ENCODE assay signal across 10 cellular contexts in the genomic region with DNA sequence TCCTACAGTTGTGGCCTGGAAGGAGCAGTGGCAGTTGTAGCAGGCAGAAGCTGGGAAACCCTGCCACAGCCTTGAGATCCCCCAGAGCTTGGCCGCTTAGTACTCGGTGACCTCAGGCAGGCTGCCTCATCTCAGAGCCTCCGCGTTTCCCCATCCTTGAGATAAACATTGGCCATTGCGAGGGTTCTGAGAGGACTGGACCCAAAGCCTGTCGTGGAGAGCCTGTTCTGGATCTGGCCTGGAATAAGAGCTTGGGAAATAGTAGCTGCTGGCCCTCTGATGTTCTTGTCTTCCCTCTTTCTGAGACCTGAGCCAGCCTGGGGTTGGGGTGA. TPM values are rescaled to one million over a fixed set of nuclear protein-coding genes. Genes with fewer than 3 reads are reported as not detected.
A peak's percentile ranks its signal among the peaks of the same experiment; 100 is the strongest.
DNase-seq lines count a peak whose midpoint lies in the region; ATAC-seq lines count a peak whose summit lies in the region.
"Had no signal": no experiment of that assay in that cellular context is flagged by ENCODE, and none has a peak within 500 bp of the region (broad histone marks: within the 10 kb centered on the region; RNA-seq: fewer than 3 reads in every experiment).

No MANE protein-coding gene starts in this region.

- no peak overlapping the region for H3K27ac Mint-ChIP-seq in activated naive CD8-positive, alpha-beta T cell treated with anti-CD3 and anti-CD28 coated beads for 36 hours
- peak overlapping the region; percentile 93 for H3K27ac Mint-ChIP-seq in stimulated activated effector memory CD8-positive, alpha-beta T cell treated with anti-CD3 and anti-CD28 coated beads, Interleukin-12 subunit alpha, Interleukin-12 subunit beta, amount 100 ng/mL, for 72 hours

- no peak overlapping the region for H3K9ac ChIP-seq in HUES48 (ENCODE audit: low read depth, low read length)
- H3K9ac ChIP-seq in iPS-15b (ENCODE audit: low read depth, low read length): peak overlapping the region; percentile 24

- peaks cover 3% of the 10 kb centered on the region for H3K36me3 Mint-ChIP-seq in activated naive CD8-positive, alpha-beta T cell treated with anti-CD3 and anti-CD28 coated beads for 36 hours
- H3K36me3 Mint-ChIP-seq in stimulated activated effector memory CD8-positive, alpha-beta T cell treated with anti-CD3 and anti-CD28 coated beads, Interleukin-12 subunit alpha, Interleukin-12 subunit beta, amount 100 ng/mL, for 72 hours: peaks cover 28% of the 10 kb centered on the region

- peak overlapping the region; percentile 98 for H3K4me3 Mint-ChIP-seq in activated naive CD8-positive, alpha-beta T cell treated with anti-CD3 and anti-CD28 coated beads for 36 hours
- peak overlapping the region; percentile 94 for H3K4me3 Mint-ChIP-seq in stimulated activated effector memory CD8-positive, alpha-beta T cell treated with anti-CD3 and anti-CD28 coated beads, Interleukin-12 subunit alpha, Interleukin-12 subunit beta, amount 100 ng/mL, for 72 hours

- H3K4me1 ChIP-seq in HUES48 (ENCODE audit: control insufficient read depth, insufficient read depth, low read length): no peaks in the 10 kb centered on the region
- no peaks in the 10 kb centered on the region for H3K4me1 ChIP-seq in iPS-15b (ENCODE audit: control insufficient read depth, insufficient read depth, low read length)

- H3K36me3 ChIP-seq in HUES48 (ENCODE audit: control insufficient read depth, insufficient read depth, low read length): peaks cover 18% of the 10 kb centered on the region
- H3K36me3 ChIP-seq in iPS-15b (ENCODE audit: control insufficient read depth, insufficient read depth, low read length): peaks cover 18% of the 10 kb centered on the region

- no peaks in the 10 kb centered on the region for H3K9me3 ChIP-seq in HUES48 (ENCODE audit: control insufficient read depth, insufficient read depth, low read length)
- H3K9me3 ChIP-seq in iPS-15b (ENCODE audit: control insufficient read depth, insufficient read depth, low read length): no peaks in the 10 kb centered on the region
- H3K9me3 ChIP-seq: MG63, pancreas had no signal

- H3K9me3 Mint-ChIP-seq in activated naive CD8-positive, alpha-beta T cell treated with anti-CD3 and anti-CD28 coated beads for 36 hours: no peaks in the 10 kb centered on the region
- H3K9me3 Mint-ChIP-seq in stimulated activated effector memory CD8-positive, alpha-beta T cell treated with anti-CD3 and anti-CD28 coated beads, Interleukin-12 subunit alpha, Interleukin-12 subunit beta, amount 100 ng/mL, for 72 hours: no peaks in the 10 kb centered on the region

- H3K27me3 ChIP-seq in HUES48 (ENCODE audit: control insufficient read depth, insufficient read depth, low read length) (no peaks in the 10 kb centered on the region), iPS-15b (ENCODE audit: control insufficient read depth, insufficient read depth, low read length) (no peaks in the 10 kb centered on the region)
- H3K27me3 ChIP-seq: MG63, pancreas had no signal

- peaks cover 18% of the 10 kb centered on the region for H3K4me1 Mint-ChIP-seq in activated naive CD8-positive, alpha-beta T cell treated with anti-CD3 and anti-CD28 coated beads for 36 hours
- peaks cover 38% of the 10 kb centered on the region for H3K4me1 Mint-ChIP-seq in stimulated activated effector memory CD8-positive, alpha-beta T cell treated with anti-CD3 and anti-CD28 coated beads, Interleukin-12 subunit alpha, Interleukin-12 subunit beta, amount 100 ng/mL, for 72 hours

- DNase-seq in activated naive CD8-positive, alpha-beta T cell treated with anti-CD3 and anti-CD28 coated beads for 36 hours: no peak
- no peak for DNase-seq in stimulated activated effector memory CD8-positive, alpha-beta T cell treated with anti-CD3 and anti-CD28 coated beads, Interleukin-12 subunit alpha, Interleukin-12 subunit beta, amount 100 ng/mL, for 72 hours (ENCODE audit: low spot score in 2 of 2)
- DNase-seq in stimulated activated CD4-positive, alpha-beta T cell treated with anti-CD3 and anti-CD28 coated beads, Interleukin-4, amount 100 ng/mL, for 1 hour: no peak
- DNase-seq in NCI-H526 (lab: John Stamatoyannopoulos, UW) (no peak), NCI-H82 (lab: John Stamatoyannopoulos, UW) (no peak), ecto neural progenitor cell (ENCODE audit: low spot score) (no peak)
- DNase-seq: MG63 had no signal

- no peak for ATAC-seq in stimulated activated effector memory CD8-positive, alpha-beta T cell treated with anti-CD3 and anti-CD28 coated beads, Interleukin-12 subunit alpha, Interleukin-12 subunit beta, amount 100 ng/mL, for 72 hours
- ATAC-seq: pancreas had no signal

- H3K27me3 Mint-ChIP-seq in activated naive CD8-positive, alpha-beta T cell treated with anti-CD3 and anti-CD28 coated beads for 36 hours: no peaks in the 10 kb centered on the region

- H3K27ac ChIP-seq in HUES48 (ENCODE audit: low read depth, low read length): no peak overlapping the region
- H3K27ac ChIP-seq: pancreas had no signal

- peak overlapping the region; percentile 96; the same call in 1 of the 2 replicates for H3K4me3 ChIP-seq in HUES48 (ENCODE audit: low read depth, low read length)
- H3K4me3 ChIP-seq in iPS-15b (ENCODE audit: low read depth, low read length): peak overlapping the region; percentile 93

RNA-seq across cellular contexts. Expression of a gene that starts 1.3 kb away (rescaled TPM):
- 10 to 100 TPM; 26.2 to 29.0 TPM for total RNA-seq in activated naive CD8-positive, alpha-beta T cell treated with anti-CD3 and anti-CD28 coated beads for 36 hours

RNA-seq across cellular contexts. Expression of a gene that starts 9.6 kb away (rescaled TPM):
- total RNA-seq in activated naive CD8-positive, alpha-beta T cell treated with anti-CD3 and anti-CD28 coated beads for 36 hours: 10 to 100 TPM; 42.9 to 46.3 TPM

RNA-seq across cellular contexts. Expression of a gene that starts 43.2 kb away (rescaled TPM):
- 10 to 100 TPM; 17.7 to 20.8 TPM for total RNA-seq in activated naive CD8-positive, alpha-beta T cell treated with anti-CD3 and anti-CD28 coated beads for 36 hours
